Comparison of ENCODE assay signal across 1 cellular context in genomic region chr20:1334370-1334731, GRCh38.
TF ChIP-seq lines count a peak whose summit lies in the region.

No MANE protein-coding gene starts in this region.

TF ChIP-seq in GM23338, 12 proteins besides CTCF, POLR2A, EP300 and RAD21 (continued from another document):
- TF ChIP-seq REST (IDR thresholded peaks at IDR 0.05; ENCODE audit: unreplicated experiment) = no peak
- TF ChIP-seq EZH2phosphoT487 (IDR thresholded peaks at IDR 0.05; ENCODE audit: unreplicated experiment) = no peak
- no peak for TF ChIP-seq POLR2AphosphoS5 (IDR thresholded peaks at IDR 0.05; ENCODE audit: low read depth)
- TF ChIP-seq ETS1 (IDR thresholded peaks at IDR 0.05) = no peak
- TF ChIP-seq EZH2 (IDR thresholded peaks at IDR 0.05; ENCODE audit: low read depth, unreplicated experiment) = no peak
- no peak for TF ChIP-seq ZNF462 (CRISPR knock-in tag; IDR thresholded peaks at IDR 0.05)
- TF ChIP-seq JUNB (IDR thresholded peaks at IDR 0.05; ENCODE audit: unreplicated experiment) = no peak
- no peak for TF ChIP-seq ZNF331 (CRISPR knock-in tag; IDR thresholded peaks at IDR 0.05; ENCODE audit: low read depth)
- no peak for TF ChIP-seq ZNF114 (CRISPR knock-in tag; IDR thresholded peaks at IDR 0.05)
TF ChIP-seq in GM23338: peak in this region for 0.
